Comparison of ENCODE assay signal across 8 cellular contexts in genomic region chr2:65350714-65351113, GRCh38.
DNase-seq lines count a peak whose midpoint lies in the region; ATAC-seq and TF ChIP-seq lines count a peak whose summit lies in the region.

No MANE protein-coding gene starts in this region.

- WGBS in hepatocyte (ENCODE audit: low lambda C conversion rate, missing lambda C conversion rate), result 37% methylated on average over 6 of the region's 6 CpGs

- H3K27me3 ChIP-seq in BLaER1 treated with 17β-estradiol and CSF1 and Interleukin-3, amounts not matched to agents 10 nM and 100 nM, result no peaks in the 10 kb centered on the region
- H3K27me3 ChIP-seq in hepatocyte, result no peaks in the 10 kb centered on the region

- H3K79me2 ChIP-seq in hepatocyte, result peaks cover 66% of the 10 kb centered on the region

- TF ChIP-seq CTCF in hepatocyte (IDR thresholded peaks at IDR 0.05; ENCODE audit: poor library complexity), result peak; percentile 23

- H3K4me3 ChIP-seq in BLaER1 treated with 17β-estradiol and CSF1 and Interleukin-3, amounts not matched to agents 10 nM and 100 nM, result no peak overlapping the region
- no peak overlapping the region for H3K4me3 ChIP-seq in hepatocyte

- H3K9ac ChIP-seq in BLaER1 treated with 17β-estradiol and CSF1 and Interleukin-3, amounts not matched to agents 10 nM and 100 nM, result no peak overlapping the region

- H3K27ac ChIP-seq in BLaER1 treated with 17β-estradiol and CSF1 and Interleukin-3, amounts not matched to agents 10 nM and 100 nM, result no peak overlapping the region
- peak overlapping the region; percentile 65 for H3K27ac ChIP-seq in hepatocyte

- DNase-seq in OCI-M1 (lab: John Stamatoyannopoulos, UW), result peak; percentile 16
- no peak for DNase-seq in hepatocyte (ENCODE audit: low spot score)
- DNase-seq in DMS153 (lab: John Stamatoyannopoulos, UW), result no peak
- DNase-seq in NCI-H2227 treated with DMSO at 0.1 percent for 48 hours (lab: John Stamatoyannopoulos, UW), result no peak
- no peak for DNase-seq in NCI-H446 treated with DMSO at 0.1 percent for 48 hours (lab: John Stamatoyannopoulos, UW)

- H3K9me3 ChIP-seq in BLaER1 treated with 17β-estradiol and CSF1 and Interleukin-3, amounts not matched to agents 10 nM and 100 nM (replicated peaks in 1 of 11), result peaks cover 0 to 22% (median 8%) of the 10 kb centered on the region in 11 experiments; a peak in 8 of 22 replicates
- no peaks in the 10 kb centered on the region for H3K9me3 ChIP-seq in hepatocyte (ENCODE audit: low read depth)

- H3K9me2 ChIP-seq in hepatocyte (replicated peaks; ENCODE audit: insufficient read depth), result no peaks in the 10 kb centered on the region

- peaks cover 0 to 14% (median 0%) of the 10 kb centered on the region in 11 experiments; a peak in 5 of 22 replicates for H3K36me3 ChIP-seq in BLaER1 treated with 17β-estradiol and CSF1 and Interleukin-3, amounts not matched to agents 10 nM and 100 nM
- no peaks in the 10 kb centered on the region for H3K36me3 ChIP-seq in hepatocyte (replicated peaks; ENCODE audit: insufficient read depth, low read depth)

- ATAC-seq in GM21515 (IDR thresholded peaks at IDR 0.05; ENCODE audit: unreplicated experiment) (peak; percentile 63), GM19023 (IDR thresholded peaks at IDR 0.05; ENCODE audit: unreplicated experiment) (no peak)

- H4K20me1 ChIP-seq in BLaER1 treated with 17β-estradiol and CSF1 and Interleukin-3, amounts not matched to agents 10 nM and 100 nM, result peaks cover 33 to 100% (median 63%) of the 10 kb centered on the region in 11 experiments
- peaks cover 5% of the 10 kb centered on the region for H4K20me1 ChIP-seq in hepatocyte (ENCODE audit: insufficient read depth, poor library complexity, severe bottlenecking)

- no peak overlapping the region for H2AFZ ChIP-seq in hepatocyte

- H3K4me1 ChIP-seq in BLaER1 treated with 17β-estradiol and CSF1 and Interleukin-3, amounts not matched to agents 10 nM and 100 nM, result peaks cover 26 to 53% (median 34%) of the 10 kb centered on the region in 10 experiments
- H3K4me1 ChIP-seq in hepatocyte (ENCODE audit: insufficient read depth), result peaks cover 30% of the 10 kb centered on the region

- peak overlapping the region; percentile 41 to 69 (median 57); a peak in 21 of 22 replicates for H3K4me2 ChIP-seq in BLaER1 treated with 17β-estradiol and CSF1 and Interleukin-3, amounts not matched to agents 10 nM and 100 nM
- peak overlapping the region; percentile 13 for H3K4me2 ChIP-seq in hepatocyte
